ENCODE assay signal across 8 cellular contexts in the genomic region with DNA sequence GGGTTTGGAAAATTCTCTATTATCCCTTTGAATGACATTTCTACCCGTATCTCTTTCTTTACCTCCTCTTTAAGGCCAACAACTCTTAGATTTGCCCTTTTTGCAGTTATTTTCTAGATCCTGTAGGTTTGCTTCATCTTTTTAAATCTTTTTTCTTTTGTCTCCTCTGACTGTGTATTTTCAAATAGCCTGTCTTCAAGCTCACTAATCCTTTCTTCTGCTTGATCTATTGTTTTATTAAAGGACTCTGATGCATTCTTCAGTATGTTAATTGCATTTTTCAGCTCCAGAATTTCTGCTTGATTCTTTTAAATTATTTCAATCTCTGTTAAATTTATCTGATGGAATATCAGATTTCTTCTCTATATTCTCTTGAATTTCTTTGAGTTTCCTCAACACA.
"Had no signal": no experiment of that assay in that cellular context is flagged by ENCODE, and none has a peak within 500 bp of the region (broad histone marks: within the 10 kb centered on the region; RNA-seq: fewer than 3 reads in every experiment).

No MANE protein-coding gene starts in this region.

- DNase-seq: GDM1, GF-D8 had no signal

- H3K4me3 ChIP-seq: GM12878 had no signal

- FAIRE-seq: G401.6, GM12878, GM12891, GM12892, GM18507, GM19239 had no signal

- ATAC-seq: GM12878 had no signal
